In the genomic region with DNA sequence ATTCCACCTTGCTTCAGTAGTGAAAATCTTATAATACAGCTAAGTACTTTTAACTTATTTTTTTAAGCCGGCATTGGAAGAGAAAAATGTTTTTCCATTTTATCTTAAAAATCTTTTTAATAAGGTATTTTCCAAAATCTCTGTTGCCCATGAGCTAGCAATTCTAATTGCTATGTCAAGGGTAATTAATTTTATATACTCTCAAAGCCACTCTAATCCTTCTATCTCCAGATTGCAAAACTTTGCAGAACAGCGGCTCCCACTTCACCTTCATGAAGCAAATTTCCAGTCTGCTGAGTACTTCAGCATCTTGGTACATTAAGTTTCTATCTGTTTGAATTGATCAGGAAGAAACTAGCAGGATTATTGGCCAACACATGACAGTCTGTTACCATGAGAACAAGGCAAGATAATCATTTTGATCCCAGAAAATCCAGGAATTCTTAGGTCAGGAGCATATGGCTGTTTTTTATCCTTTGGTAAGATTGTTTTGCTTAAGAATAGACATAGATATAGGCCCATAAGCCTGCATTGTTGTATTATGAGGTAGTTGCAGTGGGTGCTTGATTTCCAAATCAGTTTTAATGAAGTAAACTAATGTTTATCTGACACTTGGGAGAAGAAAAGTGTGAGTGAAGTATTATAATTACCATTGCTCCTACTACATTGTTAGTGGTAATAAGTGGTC, we compare ENCODE assay signal across 9 cellular contexts. TPM values are rescaled to one million over a fixed set of nuclear protein-coding genes. Genes with fewer than 3 reads are reported as not detected.
A peak's percentile ranks its signal among the peaks of the same experiment; 100 is the strongest.
DNase-seq lines count a peak whose midpoint lies in the region; FAIRE-seq and TF ChIP-seq lines count a peak whose summit lies in the region.
"Had no signal": no experiment of that assay in that cellular context is flagged by ENCODE, and none has a peak within 500 bp of the region (broad histone marks: within the 10 kb centered on the region; RNA-seq: fewer than 3 reads in every experiment).

No MANE protein-coding gene starts in this region.

- H3K79me2 ChIP-seq in OCI-LY1 (ENCODE audit: insufficient read depth, low read length) = peaks cover 99% of the 10 kb centered on the region

- POLR2A ChIA-PET in HEK293T (lab: Yijun Ruan, JAX) = no interaction called here

- H3K9me2 ChIP-seq in OCI-LY1 (ENCODE audit: low read depth, low read length) = no peaks in the 10 kb centered on the region

- CTCF ChIA-PET in HEK293T (lab: Yijun Ruan, JAX) = no interaction called here

- no peak overlapping the region; the same call in 1 of the 2 replicates for H3K9ac ChIP-seq in OCI-LY1 (ENCODE audit: low read length)

- no peak overlapping the region for H2AFZ ChIP-seq in OCI-LY1 (ENCODE audit: low read length)

- H3K36me3 ChIP-seq in OCI-LY1 (ENCODE audit: insufficient read depth, low read length) = peaks cover 62% of the 10 kb centered on the region

- H3K9me3 ChIP-seq in OCI-LY1 (ENCODE audit: low read length) = no peaks in the 10 kb centered on the region

- peak overlapping the region; percentile 49 for H3K4me2 ChIP-seq in OCI-LY1 (ENCODE audit: low read length)

- DNase-seq in NCI-H1105 treated with DMSO at 0.1 percent for 48 hours (lab: John Stamatoyannopoulos, UW) (peak; percentile 62), NCI-H1105 (lab: John Stamatoyannopoulos, UW) (no peak), epithelial cell of prostate (ENCODE audit: low read depth, low spot score) (no peak), skeletal muscle cell (ENCODE audit: low read depth) (no peak), NCI-H1092 (lab: John Stamatoyannopoulos, UW) (no peak), frontal cortex (ENCODE audit: low spot score in 2 of 2) (no peak), HEK293T (ENCODE audit: extremely low spot score) (no peak)
- DNase-seq: activated gamma-delta T cell treated with Interleukin-2 at 50 U/mL for 16 hours had no signal

- H4K20me1 ChIP-seq in OCI-LY1 (ENCODE audit: insufficient read depth, low read length) = peaks cover 5% of the 10 kb centered on the region; the same call in 1 of the 2 replicates

- peaks cover 95% of the 10 kb centered on the region for H3K4me1 ChIP-seq in OCI-LY1 (ENCODE audit: insufficient read depth, low read length, severe bottlenecking)

- no peak overlapping the region for H3K27ac ChIP-seq in OCI-LY1 (ENCODE audit: low read depth, low read length, poor library complexity, severe bottlenecking)
- H3K27ac ChIP-seq in epithelial cell of prostate = peak overlapping the region; percentile 89

- TF ChIP-seq CTCF in OCI-LY1 (IDR thresholded peaks at IDR 0.05; ENCODE audit: low read length) = no peak

- H3F3A ChIP-seq in OCI-LY1 (ENCODE audit: insufficient read depth, low read length) = no peaks in the 10 kb centered on the region

- no peak for FAIRE-seq in frontal cortex (lab: Jason Lieb, UNC)

- H3K27me3 ChIP-seq in OCI-LY1 (ENCODE audit: insufficient read depth, low read length) = no peaks in the 10 kb centered on the region

- peak overlapping the region; percentile 26 for H3K4me3 ChIP-seq in OCI-LY1 (ENCODE audit: low read depth, low read length, poor library complexity, severe bottlenecking)
- H3K4me3 ChIP-seq in skeletal muscle cell (ENCODE audit: low read depth, low read length) = peak overlapping the region; percentile 29

TF ChIP-seq in HEK293T, 16 proteins besides CTCF, POLR2A, EP300 and RAD21:
- TF ChIP-seq TARDBP (IDR thresholded peaks at IDR 0.05) = no peak
- no peak for TF ChIP-seq SUZ12 (IDR thresholded peaks at IDR 0.05)
- no peak for TF ChIP-seq FOXA1 (IDR thresholded peaks at IDR 0.05)
- no peak for TF ChIP-seq LEF1 (IDR thresholded peaks at IDR 0.05; ENCODE audit: borderline replicate concordance)

RNA-seq across cellular contexts. Expression of a gene that starts 6.0 kb away (rescaled TPM):
- 44.0 TPM for total RNA-seq in frontal cortex
